ENCODE assay signal across 1 cellular context in genomic region chr20:59001068-59001448, GRCh38.
TF ChIP-seq lines count a peak whose summit lies in the region.

No MANE protein-coding gene starts in this region.

TF ChIP-seq in H1, 55 proteins besides CTCF, POLR2A, EP300 and RAD21:
- no peak for TF ChIP-seq CHD7 (IDR thresholded peaks at IDR 0.05; ENCODE audit: insufficient replicate concordance, low read length)
- TF ChIP-seq ATF3 (IDR thresholded peaks at IDR 0.05; ENCODE audit: insufficient read depth, low read depth, low read length) = no peak
- no peak for TF ChIP-seq E2F6 (IDR thresholded peaks at IDR 0.05)
- TF ChIP-seq BRCA1 (IDR thresholded peaks at IDR 0.05; ENCODE audit: low read depth, low read length) = no peak
- TF ChIP-seq PHF8 (conservative IDR thresholded peaks at IDR 0.05; ENCODE audit: low read depth, low read length) = no peak
- no peak for TF ChIP-seq NANOG (IDR thresholded peaks at IDR 0.05; ENCODE audit: insufficient read depth, low read depth, low read length, poor library complexity, severe bottlenecking)
- no peak for TF ChIP-seq SAP30 (IDR thresholded peaks at IDR 0.05; ENCODE audit: insufficient read depth, insufficient replicate concordance, low read length)
- no peak for TF ChIP-seq TEAD4 (IDR thresholded peaks at IDR 0.05; ENCODE audit: low read depth, low read length)
- TF ChIP-seq GABPA (IDR thresholded peaks at IDR 0.05; ENCODE audit: borderline replicate concordance, insufficient read depth, low read length) = no peak
- no peak for TF ChIP-seq EGR1 (IDR thresholded peaks at IDR 0.05; ENCODE audit: borderline replicate concordance, low read depth, low read length)
